In the genomic region with DNA sequence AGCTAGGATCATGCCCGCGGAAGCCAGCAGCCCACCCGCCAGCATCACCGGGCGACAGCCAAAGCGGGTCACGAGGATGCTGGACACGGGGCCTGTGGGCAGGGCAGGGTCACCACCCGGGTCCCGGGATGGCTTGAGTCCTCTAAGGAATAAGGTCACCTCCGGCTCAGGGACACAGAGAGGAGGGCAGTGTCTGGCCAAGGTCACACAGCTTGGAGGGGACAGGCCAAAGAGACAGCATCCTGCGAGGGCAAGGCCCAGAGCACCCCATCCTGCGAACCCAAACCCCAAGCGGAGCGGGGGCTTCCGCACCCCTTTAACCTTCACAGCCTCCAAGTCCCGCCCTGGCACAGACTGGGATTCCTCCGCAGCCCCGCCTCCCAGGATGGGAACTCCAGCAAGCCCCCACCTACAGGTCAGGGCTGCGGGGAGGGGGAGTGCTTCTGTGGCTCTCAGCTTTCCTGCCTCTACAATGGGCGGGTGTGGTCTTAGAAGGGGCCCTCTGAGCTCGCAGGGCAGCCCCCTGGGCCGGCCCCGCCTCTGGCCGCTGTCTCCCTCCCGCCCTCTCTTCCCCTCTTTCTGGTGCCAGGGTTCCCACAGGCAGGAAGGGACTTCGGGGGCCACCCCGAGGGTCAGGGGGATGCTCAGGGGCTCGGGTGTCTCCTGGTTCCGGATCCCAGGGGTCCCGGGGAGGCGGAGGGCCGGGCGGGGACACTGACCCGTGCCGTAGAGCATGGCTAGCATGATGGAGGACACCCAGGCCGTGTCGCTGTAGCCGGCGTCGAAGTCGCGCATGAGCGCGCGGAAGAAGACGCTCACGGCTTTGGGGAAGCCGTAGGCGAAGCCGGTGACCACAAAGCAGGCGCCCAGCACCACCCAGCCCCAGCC, we compare ENCODE assay signal across 13 cellular contexts. TPM values are rescaled to one million over a fixed set of nuclear protein-coding genes. Genes with fewer than 3 reads are reported as not detected.
DNase-seq lines count a peak whose midpoint lies in the region; ATAC-seq, FAIRE-seq and TF ChIP-seq lines count a peak whose summit lies in the region.
"Had no signal": no experiment of that assay in that cellular context is flagged by ENCODE, and none has a peak within 500 bp of the region (broad histone marks: within the 10 kb centered on the region; RNA-seq: fewer than 3 reads in every experiment).

No MANE protein-coding gene starts in this region.

- peaks cover 0 to 11% of the 10 kb centered on the region in 2 donors for H3K4me1 Mint-ChIP-seq in immature natural killer cell

- peaks cover 0 to 2% (median 0%) of the 10 kb centered on the region in 6 donors for H3K9me3 Mint-ChIP-seq in immature natural killer cell
- H3K9me3 Mint-ChIP-seq: type B pancreatic cell had no signal

- peak overlapping the region; percentile 21 to 66 (median 49) for H3K4me3 Mint-ChIP-seq in immature natural killer cell

- H3K36me3 Mint-ChIP-seq in immature natural killer cell = peaks cover 0 to under 1% (median 0%) of the 10 kb centered on the region in 3 donors
- H3K36me3 Mint-ChIP-seq: type B pancreatic cell had no signal

- H3K4me3 ChIP-seq in SK-N-MC = peak overlapping the region; percentile 64
- H3K4me3 ChIP-seq: MG63 had no signal

- no peaks in the 10 kb centered on the region for H3K36me3 ChIP-seq in SK-N-MC (ENCODE audit: insufficient read depth, low read length)
- H3K36me3 ChIP-seq: cardiac muscle cell had no signal

- peaks cover 0 to 11% (median 5%) of the 10 kb centered on the region in 3 donors for H3K27me3 Mint-ChIP-seq in immature natural killer cell (ENCODE audit: low read depth in 3 of 3)
- H3K27me3 Mint-ChIP-seq: type B pancreatic cell had no signal

- DNase-seq in GM12891 (ENCODE audit: insufficient read length, low spot score) (peak; percentile 66), SK-N-MC (ENCODE audit: low read depth, low spot score) (no peak), immature natural killer cell (peak; percentile 11 to 28 (median 14)), NCI-H2196 treated with DMSO at 0.1 percent for 48 hours (lab: John Stamatoyannopoulos, UW; ENCODE audit: unreplicated experiment) (no peak)
- DNase-seq in stimulated activated CD8-positive, alpha-beta memory T cell treated with anti-CD3 and anti-CD28 coated beads, Interleukin-4, amount 100 ng/mL, for 48 hours = peak; percentile 42
- DNase-seq: DMS 273 treated with DMSO at 0.1 percent for 48 hours, GOT3, MG63, NCI-H526 treated with DMSO at 0.1 percent for 48 hours had no signal

- no peak for TF ChIP-seq POLR2A in GM12891 (IDR thresholded peaks at IDR 0.05; ENCODE audit: low read depth, low read length)

- FAIRE-seq in GM12891 (lab: Jason Lieb, UNC) = peak; percentile 75

- no peak overlapping the region for H3K9ac ChIP-seq in SK-N-MC (ENCODE audit: insufficient read length)

- H3K9me3 ChIP-seq in SK-N-MC (ENCODE audit: low read depth, low read length) = no peaks in the 10 kb centered on the region
- H3K9me3 ChIP-seq: MG63 had no signal

- H3K27ac Mint-ChIP-seq in immature natural killer cell = no peak overlapping the region
- H3K27ac Mint-ChIP-seq: type B pancreatic cell had no signal

- ATAC-seq in HG02623 (IDR thresholded peaks at IDR 0.05; ENCODE audit: unreplicated experiment) (no peak), GM19351 (IDR thresholded peaks at IDR 0.05; ENCODE audit: unreplicated experiment) (no peak)

- no peak overlapping the region for H3K27ac ChIP-seq in SK-N-MC
- H3K27ac ChIP-seq: cardiac muscle cell had no signal

TF ChIP-seq in GM12891, 5 proteins besides CTCF, POLR2A, EP300 and RAD21:
- peak; percentile 14 for TF ChIP-seq PAX5 (IDR thresholded peaks at IDR 0.05; ENCODE audit: insufficient read depth, low read length, severe bottlenecking)
- no peak for TF ChIP-seq TAF1 (IDR thresholded peaks at IDR 0.05; ENCODE audit: low read depth, low read length)

RNA-seq across cellular contexts. Expression of gene SLC16A8, which starts 1.8 kb away (rescaled TPM):
- 0.36 TPM for polyA plus RNA-seq in GM12891 (2012; ENCODE audit: low read depth, missing spikeins)
- polyA plus RNA-seq in immature natural killer cell = under 1 TPM in 1 of 3 donors, not detected in 2; 0.42 TPM

RNA-seq across cellular contexts. Expression of gene PICK1, which starts 25.0 kb away (rescaled TPM):
- 9.6 TPM for polyA plus RNA-seq in GM12891 (2012; ENCODE audit: low read depth, missing spikeins)
- polyA plus RNA-seq in immature natural killer cell = 10 to 100 TPM in 1 of 3 donors, 1 to 10 TPM in 1, under 1 TPM in 1; 0.12 to 11.1 (median 6.0) TPM

RNA-seq across cellular contexts. Expression of gene BAIAP2L2, which starts 28.3 kb away (rescaled TPM):
- polyA plus RNA-seq in GM12891 (2012; ENCODE audit: low read depth, missing spikeins) = 0.50 TPM
- polyA plus RNA-seq in immature natural killer cell = under 1 TPM in 1 of 3 donors, not detected in 2; 0.21 TPM

Comparison
In these comparisons a context has a peak if more than half of its experiments do, and no peak if none do; other contexts are left out.
1. DNase-seq: peak in GM12891 (single experiment), immature natural killer cell (3 of 3) and stimulated activated CD8-positive, alpha-beta memory T cell treated with anti-CD3 and anti-CD28 coated beads, Interleukin-4, amount 100 ng/mL, for 48 hours (single experiment); none in SK-N-MC (single experiment) and NCI-H2196 treated with DMSO at 0.1 percent for 48 hours (single experiment).